In the genomic region with DNA sequence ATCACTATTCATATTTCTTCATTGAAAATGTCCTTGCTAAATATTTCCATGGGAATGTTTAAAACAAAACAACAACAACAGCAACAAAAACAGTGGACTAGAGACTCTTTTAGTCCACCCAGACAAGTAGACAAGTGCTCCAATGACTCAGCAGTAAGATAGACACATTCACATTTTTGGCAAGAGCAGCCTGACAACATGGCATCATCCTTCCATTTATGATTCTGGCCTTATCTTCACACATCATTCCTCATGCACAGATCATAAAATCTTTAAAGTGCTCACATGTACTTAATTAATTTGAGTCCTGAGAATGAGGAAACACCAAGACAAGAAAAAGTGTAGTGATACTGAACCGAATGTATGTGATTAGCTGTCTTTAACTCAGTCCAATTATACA, we compare ENCODE assay signal across 2 cellular contexts.
A peak's percentile ranks its signal among the peaks of the same experiment; 100 is the strongest.
TF ChIP-seq lines count a peak whose summit lies in the region.

No MANE protein-coding gene starts in this region.

TF ChIP-seq in IMR-90, 13 proteins besides CTCF, POLR2A, EP300 and RAD21:
- no peak for TF ChIP-seq RFX5 (IDR thresholded peaks at IDR 0.05; ENCODE audit: low read depth, low read length)
- TF ChIP-seq BHLHE40 (IDR thresholded peaks at IDR 0.05; ENCODE audit: low read depth, low read length), result no peak
- TF ChIP-seq CEBPB (IDR thresholded peaks at IDR 0.05; ENCODE audit: low read depth, low read length), result no peak
- no peak for TF ChIP-seq SMC3 (IDR thresholded peaks at IDR 0.05; ENCODE audit: low read depth, low read length)
- TF ChIP-seq NFE2L2 (IDR thresholded peaks at IDR 0.05; ENCODE audit: low read depth, low read length), result peak; percentile 53

TF ChIP-seq in K562, 482 proteins besides CTCF, POLR2A, EP300 and RAD21:
- TF ChIP-seq MAFG (tag; conservative IDR thresholded peaks at IDR 0.05) (no peak), NFE2L1 (tag; IDR thresholded peaks at IDR 0.05; ENCODE audit: borderline replicate concordance, low read depth) (0 out of 2 replicates have a peak, but pooled peaks have one; percentile 21)
